Comparison of ENCODE assay signal across 9 cellular contexts in the genomic region with DNA sequence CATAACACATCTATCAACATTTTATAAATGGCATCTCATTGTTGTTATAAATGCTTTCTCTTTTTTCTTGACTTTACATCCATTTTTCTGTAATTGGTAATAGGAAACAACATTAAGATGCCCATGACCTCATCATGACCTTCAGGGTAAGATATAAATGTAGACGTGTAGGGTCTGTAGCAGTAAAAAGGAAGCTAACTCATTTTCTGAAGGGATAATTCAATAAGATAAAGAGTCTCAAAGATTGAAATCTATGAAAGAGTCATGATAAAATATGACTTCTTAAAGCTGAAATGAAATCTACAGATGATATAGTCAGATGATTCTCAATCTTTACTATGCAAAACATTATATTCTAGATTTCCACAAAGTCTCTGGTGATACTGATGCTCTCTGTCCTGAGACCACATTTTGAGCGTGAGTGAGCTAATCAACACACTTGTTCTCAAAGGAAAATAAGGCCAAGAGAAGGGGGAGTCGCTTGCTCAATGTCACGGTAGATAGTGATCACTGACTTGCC. TPM values are rescaled to one million over a fixed set of nuclear protein-coding genes. Genes with fewer than 3 reads are reported as not detected.
"Had no signal": no experiment of that assay in that cellular context is flagged by ENCODE, and none has a peak within 500 bp of the region (broad histone marks: within the 10 kb centered on the region; RNA-seq: fewer than 3 reads in every experiment).

No MANE protein-coding gene starts in this region.

- DNase-seq: GM23248, GOT3, H7, H9, HCEC 1CT, HFFc6 had no signal

- FAIRE-seq: H1 had no signal

- ATAC-seq: GM23338, HCT116 had no signal

RNA-seq across cellular contexts. Expression of gene TPRG1, which starts 38.5 kb away (rescaled TPM):
- polyA plus RNA-seq: GM23248 had no signal
